ENCODE assay signal across 18 cellular contexts in the genomic region with DNA sequence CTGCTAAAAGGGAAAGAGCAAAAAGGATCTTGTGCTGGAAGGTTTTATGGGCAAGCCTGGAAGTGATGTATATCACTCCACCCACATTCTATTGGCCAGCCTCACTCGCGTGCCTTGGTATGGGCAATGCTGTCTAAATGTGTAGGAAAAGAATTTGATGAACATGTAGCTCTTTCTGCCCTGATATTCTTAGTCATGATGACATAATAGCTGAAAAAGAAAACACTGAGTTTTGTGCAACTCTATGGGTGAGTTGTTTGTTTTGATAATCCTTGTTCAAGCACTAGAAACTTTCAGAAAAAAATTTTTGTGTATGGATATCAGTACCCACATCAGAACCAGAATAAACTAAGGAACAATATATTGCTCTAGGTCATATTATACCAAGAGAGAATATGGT.
"Had no signal": no experiment of that assay in that cellular context is flagged by ENCODE, and none has a peak within 500 bp of the region (broad histone marks: within the 10 kb centered on the region; RNA-seq: fewer than 3 reads in every experiment).

No MANE protein-coding gene starts in this region.

- H3K27ac ChIP-seq: colonic mucosa, gastroesophageal sphincter, heart left ventricle, skin epidermis, suprapubic skin, transverse colon, vagina had no signal

- H3K4me1 Mint-ChIP-seq: activated T-helper 17 cell treated with anti-CD3 and anti-CD28 coated beads, Interleukin-2, amount 50 U/mL, for 72 hours; memory B cell; stimulated activated naive CD8-positive, alpha-beta T cell treated with anti-CD3 and anti-CD28 coated beads, Interleukin-15, amount 100 ng/mL, for 72 hours had no signal

- H3K9me3 Mint-ChIP-seq: activated naive CD8-positive, alpha-beta T cell treated with anti-CD3 and anti-CD28 coated beads for 36 hours; activated T-helper 17 cell treated with anti-CD3 and anti-CD28 coated beads, Interleukin-2, amount 50 U/mL, for 72 hours; brain; stimulated activated naive CD8-positive, alpha-beta T cell treated with anti-CD3 and anti-CD28 coated beads, Interleukin-15, amount 100 ng/mL, for 72 hours had no signal

- H3K4me1 ChIP-seq: colonic mucosa, gastroesophageal sphincter, heart left ventricle, suprapubic skin, transverse colon, vagina had no signal

- H3K4me3 Mint-ChIP-seq: activated naive CD8-positive, alpha-beta T cell treated with anti-CD3 and anti-CD28 coated beads for 36 hours; activated T-helper 17 cell treated with anti-CD3 and anti-CD28 coated beads, Interleukin-2, amount 50 U/mL, for 72 hours; brain; memory B cell; stimulated activated naive CD8-positive, alpha-beta T cell treated with anti-CD3 and anti-CD28 coated beads, Interleukin-15, amount 100 ng/mL, for 72 hours had no signal

- H3K36me3 ChIP-seq: colonic mucosa, gastroesophageal sphincter, heart left ventricle, suprapubic skin, transverse colon, vagina had no signal

- H3K9me3 ChIP-seq: colonic mucosa, gastroesophageal sphincter, heart left ventricle, suprapubic skin, transverse colon, vagina had no signal

- H3K36me3 Mint-ChIP-seq: activated naive CD8-positive, alpha-beta T cell treated with anti-CD3 and anti-CD28 coated beads for 36 hours; brain had no signal

- H3K27ac Mint-ChIP-seq: activated naive CD8-positive, alpha-beta T cell treated with anti-CD3 and anti-CD28 coated beads for 36 hours; activated T-helper 17 cell treated with anti-CD3 and anti-CD28 coated beads, Interleukin-2, amount 50 U/mL, for 72 hours; brain; memory B cell; stimulated activated naive CD8-positive, alpha-beta T cell treated with anti-CD3 and anti-CD28 coated beads, Interleukin-15, amount 100 ng/mL, for 72 hours had no signal

- H3K4me3 ChIP-seq: colonic mucosa, gastroesophageal sphincter, heart left ventricle, skin epidermis, suprapubic skin, transverse colon, vagina had no signal

- H3K27me3 Mint-ChIP-seq: activated naive CD8-positive, alpha-beta T cell treated with anti-CD3 and anti-CD28 coated beads for 36 hours; memory B cell; stimulated activated naive CD8-positive, alpha-beta T cell treated with anti-CD3 and anti-CD28 coated beads, Interleukin-15, amount 100 ng/mL, for 72 hours had no signal

- DNase-seq: activated CD4-positive, alpha-beta T cell treated with anti-CD3 and anti-CD28 coated beads, Interleukin-2, amount 50 U/mL, for 4 hours; activated naive CD4-positive, alpha-beta T cell; activated naive CD8-positive, alpha-beta T cell treated with anti-CD3 and anti-CD28 coated beads for 36 hours; activated T-cell treated with anti-CD3 and anti-CD28 coated beads for 4 hours; central memory CD4-positive, alpha-beta T cell; colonic mucosa; erythroblast; heart left ventricle; occipital lobe; stimulated activated naive CD8-positive, alpha-beta T cell treated with anti-CD3 and anti-CD28 coated beads, Interleukin-15, amount 100 ng/mL, for 72 hours; transverse colon had no signal

- H3K27me3 ChIP-seq: colonic mucosa, gastroesophageal sphincter, heart left ventricle, suprapubic skin, transverse colon, vagina had no signal

- ATAC-seq: activated T-helper 17 cell treated with anti-CD3 and anti-CD28 coated beads, Interleukin-2, amount 50 U/mL, for 72 hours; gastroesophageal sphincter; heart left ventricle; stimulated activated naive CD8-positive, alpha-beta T cell treated with anti-CD3 and anti-CD28 coated beads, Interleukin-15, amount 100 ng/mL, for 72 hours had no signal
